ENCODE assay signal across 7 cellular contexts in the genomic region with DNA sequence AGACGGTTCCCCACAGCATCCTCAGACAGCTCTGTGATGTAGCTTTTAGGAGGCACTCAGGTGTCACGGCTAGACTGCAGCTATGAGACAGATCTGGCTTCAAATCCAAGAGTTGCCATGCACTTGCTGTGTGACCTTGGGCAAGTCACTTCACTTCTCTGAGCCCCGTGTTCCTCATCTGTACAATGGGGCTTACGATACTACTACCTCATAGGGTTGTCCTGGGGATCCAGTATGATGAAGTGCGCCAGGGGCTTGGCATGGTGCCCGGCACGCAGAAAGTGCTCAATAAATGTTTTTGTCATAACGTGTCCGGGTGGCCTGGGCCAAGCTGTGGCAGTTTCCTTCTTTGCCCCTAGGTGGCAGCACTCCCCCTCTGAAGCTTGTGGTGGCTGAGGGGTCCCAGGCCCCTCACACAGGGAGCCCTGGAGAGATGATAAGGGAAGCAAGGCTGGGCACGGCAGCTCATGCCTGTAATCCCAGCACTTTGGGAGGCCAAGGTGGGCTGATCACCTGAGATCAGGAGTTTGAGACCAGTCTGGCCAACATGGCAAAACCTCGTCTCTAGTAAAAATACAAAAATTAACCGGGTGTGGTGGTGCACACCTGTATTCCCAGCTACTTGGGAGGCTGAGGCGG. TPM values are rescaled to one million over a fixed set of nuclear protein-coding genes. Genes with fewer than 3 reads are reported as not detected.
DNase-seq lines count a peak whose midpoint lies in the region; ATAC-seq, FAIRE-seq and TF ChIP-seq lines count a peak whose summit lies in the region.

No MANE protein-coding gene starts in this region.

- ATAC-seq in left cardiac atrium: peak in 1 of 2 donors; percentile 7
- no peak for ATAC-seq in GM18520 (IDR thresholded peaks at IDR 0.05; ENCODE audit: unreplicated experiment)

- peaks cover 2% of the 10 kb centered on the region for H3K36me3 Mint-ChIP-seq in activated naive CD4-positive, alpha-beta T cell treated with anti-CD3 and anti-CD28 coated beads, Interleukin-2, amount 10 ng/mL, durations not matched to agents 7 days and 5 days

- CTCF ChIA-PET in activated naive CD4-positive, alpha-beta T cell treated with anti-CD3 and anti-CD28 coated beads, Interleukin-2, amount 10 ng/mL, durations not matched to agents 7 days and 5 days (lab: Charles Lee): interaction anchor here (0.6 to 3.7 kb wide), 18 partner anchors 9 to 640 kb away, joined by 3 to 26 read pairs (median 4); no protein-coding TSS in a partner anchor

- DNase-seq in GM18507 (ENCODE audit: extremely low spot score, insufficient read length, low read depth) (no peak), RKO (ENCODE audit: low spot score) (peak; percentile 89), left cardiac atrium (peak; percentile 46), lower leg skin (ENCODE audit: low spot score in 2 of 2) (no peak)
- DNase-seq in activated naive CD4-positive, alpha-beta T cell treated with anti-CD3 and anti-CD28 coated beads, Interleukin-2, amount 10 ng/mL, durations not matched to agents 7 days and 5 days: peak; percentile 65
- peak; percentile 46 for DNase-seq in stimulated activated CD4-positive, alpha-beta T cell treated with anti-CD3 and anti-CD28 coated beads, Interleukin-12 subunit alpha, Interleukin-12 subunit beta, amount 100 ng/mL, for 4 hours

- peaks cover 33% of the 10 kb centered on the region for H3K4me1 Mint-ChIP-seq in activated naive CD4-positive, alpha-beta T cell treated with anti-CD3 and anti-CD28 coated beads, Interleukin-2, amount 10 ng/mL, durations not matched to agents 7 days and 5 days

- TF ChIP-seq CTCF in lower leg skin (IDR thresholded peaks at IDR 0.05): peak in 1 of 3 donors; percentile 12

- no peak overlapping the region for H3K4me3 ChIP-seq in lower leg skin (ENCODE audit: low read depth, poor library complexity, severe bottlenecking)

- no peak overlapping the region for H3K4me3 Mint-ChIP-seq in activated naive CD4-positive, alpha-beta T cell treated with anti-CD3 and anti-CD28 coated beads, Interleukin-2, amount 10 ng/mL, durations not matched to agents 7 days and 5 days

- H3K27ac Mint-ChIP-seq in activated naive CD4-positive, alpha-beta T cell treated with anti-CD3 and anti-CD28 coated beads, Interleukin-2, amount 10 ng/mL, durations not matched to agents 7 days and 5 days: peak overlapping the region; percentile 42

- 65 to 72% methylated on average over 13 of the region's 13 CpGs for WGBS in lower leg skin, 2 donors

- H3K9me3 Mint-ChIP-seq in activated naive CD4-positive, alpha-beta T cell treated with anti-CD3 and anti-CD28 coated beads, Interleukin-2, amount 10 ng/mL, durations not matched to agents 7 days and 5 days: no peaks in the 10 kb centered on the region

- no peaks in the 10 kb centered on the region for H3K27me3 Mint-ChIP-seq in activated naive CD4-positive, alpha-beta T cell treated with anti-CD3 and anti-CD28 coated beads, Interleukin-2, amount 10 ng/mL, durations not matched to agents 7 days and 5 days

- intact Hi-C loops in left cardiac atrium (cut with DNase I) (no loop called here), lower leg skin (cut with DNase I; ENCODE audit: low total_unique reads) (no loop called here)

- FAIRE-seq in GM18507 (lab: Jason Lieb, UNC): peak; percentile 31

- no peak for TF ChIP-seq POLR2A in lower leg skin (IDR thresholded peaks at IDR 0.05)

RNA-seq across cellular contexts. Expression of a gene that starts 19.1 kb away (rescaled TPM):
- total RNA-seq in left cardiac atrium: 10 to 100 TPM; 82.2 to 97.7 TPM
- total RNA-seq in lower leg skin: 100 to 1,000 TPM in 2 of 4 donors, 10 to 100 TPM in 2; 92.9 to 113 (median 105) TPM

Comparison
In these comparisons a context has a peak if more than half of its experiments do, and no peak if none do; other contexts are left out.
1. DNase-seq: peak in RKO (single experiment), activated naive CD4-positive, alpha-beta T cell treated with anti-CD3 and anti-CD28 coated beads, Interleukin-2, amount 10 ng/mL, durations not matched to agents 7 days and 5 days (single experiment), left cardiac atrium (single experiment) and stimulated activated CD4-positive, alpha-beta T cell treated with anti-CD3 and anti-CD28 coated beads, Interleukin-12 subunit alpha, Interleukin-12 subunit beta, amount 100 ng/mL, for 4 hours (single experiment); none in GM18507 (single experiment) and lower leg skin (0 of 2).